Comparison of ENCODE assay signal across 8 cellular contexts in genomic region chr11:75524576-75525432, GRCh38. TPM values are rescaled to one million over a fixed set of nuclear protein-coding genes. Genes with fewer than 3 reads are reported as not detected.
DNase-seq lines count a peak whose midpoint lies in the region; ATAC-seq, FAIRE-seq and TF ChIP-seq lines count a peak whose summit lies in the region.

No MANE protein-coding gene starts in this region.

- H3K4me2 ChIP-seq in endothelial cell of umbilical vein (ENCODE audit: insufficient read depth, low read length) (peak overlapping the region; percentile 81), neural progenitor cell (peak overlapping the region; percentile 98)

- no peaks in the 10 kb centered on the region for H3K36me3 Mint-ChIP-seq in neural progenitor cell

- TF ChIP-seq POLR2A in GM12892 (IDR thresholded peaks at IDR 0.05; ENCODE audit: low read depth, low read length): no peak
- TF ChIP-seq POLR2A in endothelial cell of umbilical vein (IDR thresholded peaks at IDR 0.05; ENCODE audit: low read depth, low read length): no peak

- dilution Hi-C loops in endothelial cell of umbilical vein (cut with MboI; ENCODE audit: extremely low pct_ligation_motif_present, low sequenced_read_pairs): loop anchor here (5.0 kb wide), 1 partner anchor 38 kb away; no protein-coding TSS in a partner anchor

- BruUV-seq in endothelial cell of umbilical vein (replicated peaks; lab: Mats Ljungman, UMichigan): no TSS peak

- peaks cover 31% of the 10 kb centered on the region for H3K27me3 Mint-ChIP-seq in neural progenitor cell (ENCODE audit: insufficient read depth, low read depth)

- H3K36me3 ChIP-seq in endothelial cell of umbilical vein (ENCODE audit: control insufficient read depth in 2 of 2, extremely low read depth in 1 of 2, insufficient read depth in 2 of 2, low read length in 2 of 2) (no peaks in the 10 kb centered on the region), neural progenitor cell (no peaks in the 10 kb centered on the region)

- CTCF ChIA-PET in endothelial cell of umbilical vein (lab: Charles Lee): interaction anchor here (0.7 to 5.5 kb wide), 16 partner anchors 13 to 136 kb away, joined by 3 to 49 read pairs (median 4); no protein-coding TSS in a partner anchor

- FAIRE-seq in GM12892 (lab: Jason Lieb, UNC) (no peak), endothelial cell of umbilical vein (lab: Jason Lieb, UNC) (peak; percentile 80)

- DNase-seq in GM12892 (ENCODE audit: insufficient read length): peak; percentile 59
- DNase-seq in activated CD4-positive, alpha-beta T cell treated with anti-CD3 and anti-CD28 coated beads for 48 hours: peak; percentile 37
- peak; percentile 23 for DNase-seq in endothelial cell of umbilical vein (ENCODE audit: low read depth, low spot score)
- peak; percentile 71 for DNase-seq in neural progenitor cell (ENCODE audit: low spot score)
- DNase-seq in NCI-H510A treated with DMSO at 0.1 percent for 48 hours (lab: John Stamatoyannopoulos, UW): no peak
- DNase-seq in hippocampal formation (lab: John Stamatoyannopoulos, UW): no peak

- H4K20me1 ChIP-seq in endothelial cell of umbilical vein (replicated peaks; ENCODE audit: control insufficient read depth, extremely low read depth, insufficient read depth, low read length): no peaks in the 10 kb centered on the region
- H4K20me1 ChIP-seq in neural progenitor cell (ENCODE audit: low read depth): no peaks in the 10 kb centered on the region

- peaks cover 59% of the 10 kb centered on the region for H3K4me1 Mint-ChIP-seq in neural progenitor cell

- no peaks in the 10 kb centered on the region for H3K9me3 Mint-ChIP-seq in neural progenitor cell

- intact Hi-C loops in endothelial cell of umbilical vein (cut with micrococcal nuclease): loop anchor here (1.0 to 5.0 kb wide), 2 partner anchors 33 to 59 kb away; no protein-coding TSS in a partner anchor

- H2AFZ ChIP-seq in endothelial cell of umbilical vein (ENCODE audit: low read depth, low read length): peak overlapping the region; percentile 52
- peak overlapping the region; percentile 59 for H2AFZ ChIP-seq in neural progenitor cell (replicated peaks)

- no peak for TF ChIP-seq CTCF in endothelial cell of umbilical vein (IDR thresholded peaks at IDR 0.05; ENCODE audit: extremely low read depth in 1 of 2, insufficient read depth in 1 of 2, low read depth in 1 of 2, low read length in 2 of 2)
- TF ChIP-seq CTCF in neural progenitor cell (IDR thresholded peaks at IDR 0.05): no peak

- H3K79me2 ChIP-seq in endothelial cell of umbilical vein (ENCODE audit: control insufficient read depth, insufficient read depth, low read length): no peaks in the 10 kb centered on the region
- peaks cover 33% of the 10 kb centered on the region for H3K79me2 ChIP-seq in neural progenitor cell (ENCODE audit: low read depth)

- H3K9ac ChIP-seq in endothelial cell of umbilical vein (replicated peaks; ENCODE audit: extremely low read depth, insufficient read depth, low read length): peak overlapping the region; percentile 34
- peak overlapping the region; percentile 35 for H3K9ac ChIP-seq in neural progenitor cell

- H3K27me3 ChIP-seq in endothelial cell of umbilical vein (ENCODE audit: control insufficient read depth in 2 of 2, insufficient read depth in 2 of 2, low read length in 2 of 2): no peaks in the 10 kb centered on the region
- H3K27me3 ChIP-seq in neural progenitor cell: peaks cover 25% of the 10 kb centered on the region

- H3K9me3 ChIP-seq in endothelial cell of umbilical vein (replicated peaks; ENCODE audit: control insufficient read depth, insufficient read depth, low read length): no peaks in the 10 kb centered on the region
- no peaks in the 10 kb centered on the region for H3K9me3 ChIP-seq in neural progenitor cell (ENCODE audit: low read depth)

- ATAC-seq in HG03571 (IDR thresholded peaks at IDR 0.05; ENCODE audit: unreplicated experiment) (peak; percentile 12), HG03108 (IDR thresholded peaks at IDR 0.05; ENCODE audit: unreplicated experiment) (no peak)

- peak overlapping the region; percentile 88 for H3K4me3 Mint-ChIP-seq in neural progenitor cell

- H3F3A ChIP-seq in neural progenitor cell (ENCODE audit: low read depth): peaks cover 9% of the 10 kb centered on the region

- H3K9me1 ChIP-seq in endothelial cell of umbilical vein (replicated peaks; ENCODE audit: control insufficient read depth, extremely low read depth, insufficient read depth, low read length): no peaks in the 10 kb centered on the region

- no peak overlapping the region for H3K27ac Mint-ChIP-seq in neural progenitor cell

- POLR2A ChIA-PET in endothelial cell of umbilical vein (lab: Charles Lee): interaction anchor here (0.6 to 1.2 kb wide), 2 partner anchors 56 to 66 kb away, joined by 4 to 5 read pairs; no protein-coding TSS in a partner anchor

- H3K27ac ChIP-seq in endothelial cell of umbilical vein (ENCODE audit: insufficient read depth, low read depth, low read length): no peak overlapping the region
- H3K27ac ChIP-seq in neural progenitor cell: no peak overlapping the region

- peak overlapping the region; percentile 36 to 74 (median 68) for H3K4me3 ChIP-seq in endothelial cell of umbilical vein (replicated peaks in 1 of 3; ENCODE audit: insufficient read depth in 1 of 3, low read depth in 1 of 3, low read length in 3 of 3)
- peak overlapping the region; percentile 94 for H3K4me3 ChIP-seq in neural progenitor cell

- H3K4me1 ChIP-seq in endothelial cell of umbilical vein (ENCODE audit: control insufficient read depth, extremely low read depth, insufficient read depth, low read length): peaks cover 22% of the 10 kb centered on the region
- peaks cover 23% of the 10 kb centered on the region for H3K4me1 ChIP-seq in neural progenitor cell

TF ChIP-seq in endothelial cell of umbilical vein, 7 proteins besides CTCF, POLR2A, EP300 and RAD21:
- TF ChIP-seq EZH2 (IDR thresholded peaks at IDR 0.05; ENCODE audit: borderline replicate concordance, low read depth, low read length, severe bottlenecking) (peak; percentile 45), MYC (IDR thresholded peaks at IDR 0.05; ENCODE audit: low read depth, low read length) (no peak), JUN (IDR thresholded peaks at IDR 0.05; ENCODE audit: borderline replicate concordance, insufficient read depth, insufficient read length, low read depth) (no peak)

RNA-seq across cellular contexts. Expression of gene GDPD5, which starts 0.9 kb away (rescaled TPM):
- 11.5 TPM for polyA plus RNA-seq in GM12892 (2012; ENCODE audit: missing spikeins)
- total RNA-seq in endothelial cell of umbilical vein (50.1 and 79.2 TPM in 2 replicates), neural progenitor cell (ENCODE audit: low replicate concordance) (11.3 and 32.7 TPM in 2 replicates)
- 60.2 and 74.0 TPM in 2 replicates for polyA plus RNA-seq in endothelial cell of umbilical vein
- 29.2 and 37.9 TPM in 2 replicates for polyA plus RNA-seq in endothelial cell of umbilical vein (2011; cell fraction: cytosol; rRNA removed)
- 149 and 190 TPM in 2 replicates for polyA plus RNA-seq in endothelial cell of umbilical vein (2011; cell fraction: nucleus; rRNA removed)
- 24.4 and 35.1 TPM in 2 replicates for polyA plus RNA-seq in endothelial cell of umbilical vein (2012)
- 66.2 and 70.5 TPM in 2 replicates for polyA minus RNA-seq in endothelial cell of umbilical vein
- 12.5 TPM for polyA minus RNA-seq in endothelial cell of umbilical vein (2011; cell fraction: cytosol; rRNA and poly(A)+ RNA removed)
- 69.0 and 96.3 TPM in 2 replicates for polyA minus RNA-seq in endothelial cell of umbilical vein (2011; cell fraction: nucleus; rRNA and poly(A)+ RNA removed)

RNA-seq across cellular contexts. Expression of gene SERPINH1, which starts 37.2 kb away (rescaled TPM):
- polyA plus RNA-seq in GM12892 (2012; ENCODE audit: missing spikeins): 10.9 TPM
- 384 and 409 TPM in 2 replicates for total RNA-seq in endothelial cell of umbilical vein
- 816 and 1,196 TPM in 2 replicates for polyA plus RNA-seq in endothelial cell of umbilical vein
- 484 and 524 TPM in 2 replicates for polyA plus RNA-seq in endothelial cell of umbilical vein (2011; cell fraction: cytosol; rRNA removed)
- 284 and 302 TPM in 2 replicates for polyA plus RNA-seq in endothelial cell of umbilical vein (2011; cell fraction: nucleus; rRNA removed)
- polyA plus RNA-seq in endothelial cell of umbilical vein (2012): 320 and 386 TPM in 2 replicates
- polyA minus RNA-seq in endothelial cell of umbilical vein: 359 and 398 TPM in 2 replicates
- 120 TPM for polyA minus RNA-seq in endothelial cell of umbilical vein (2011; cell fraction: cytosol; rRNA and poly(A)+ RNA removed)
- polyA minus RNA-seq in endothelial cell of umbilical vein (2011; cell fraction: nucleus; rRNA and poly(A)+ RNA removed): 95.0 and 155 TPM in 2 replicates
- total RNA-seq in neural progenitor cell (ENCODE audit: low replicate concordance): 219 and 589 TPM in 2 replicates

Comparison
In these comparisons a context has a peak if more than half of its experiments do, and no peak if none do; other contexts are left out.
1. DNase-seq: peak in GM12892 (single experiment), activated CD4-positive, alpha-beta T cell treated with anti-CD3 and anti-CD28 coated beads for 48 hours (single experiment), endothelial cell of umbilical vein (single experiment) and neural progenitor cell (single experiment); none in NCI-H510A treated with DMSO at 0.1 percent for 48 hours (single experiment) and hippocampal formation (0 of 2).